Comparison of ENCODE assay signal across 8 cellular contexts in genomic region chr17:21286066-21286770, GRCh38. TPM values are rescaled to one million over a fixed set of nuclear protein-coding genes. Genes with fewer than 3 reads are reported as not detected.
DNase-seq lines count a peak whose midpoint lies in the region; ATAC-seq and TF ChIP-seq lines count a peak whose summit lies in the region.

No MANE protein-coding gene starts in this region.

- H3K27ac Mint-ChIP-seq in Caco-2 (ENCODE audit: unreplicated experiment) = peak overlapping the region; percentile 70
- peak overlapping the region; percentile 96 for H3K27ac Mint-ChIP-seq in central memory CD8-positive, alpha-beta T cell (ENCODE audit: low read depth)

- peaks cover 12% of the 10 kb centered on the region for H3K36me3 Mint-ChIP-seq in Caco-2 (ENCODE audit: insufficient read depth, unreplicated experiment)
- H3K36me3 Mint-ChIP-seq in central memory CD8-positive, alpha-beta T cell (ENCODE audit: insufficient read depth) = peaks cover 30% of the 10 kb centered on the region

- H3K27me3 Mint-ChIP-seq in Caco-2 (ENCODE audit: insufficient read depth, unreplicated experiment) = no peaks in the 10 kb centered on the region
- no peaks in the 10 kb centered on the region for H3K27me3 Mint-ChIP-seq in central memory CD8-positive, alpha-beta T cell

- BruUV-seq in Caco-2 (replicated peaks; lab: Mats Ljungman, UMichigan) = TSS peak; percentile 63

- no peaks in the 10 kb centered on the region for H3K36me3 ChIP-seq in Caco-2 (ENCODE audit: control insufficient read depth, insufficient read depth, low read length)

- peak overlapping the region; percentile 89 for H3K4me3 Mint-ChIP-seq in Caco-2 (ENCODE audit: unreplicated experiment)
- peak overlapping the region; percentile 95 for H3K4me3 Mint-ChIP-seq in central memory CD8-positive, alpha-beta T cell

- peaks cover 17% of the 10 kb centered on the region for H3K4me1 Mint-ChIP-seq in Caco-2 (ENCODE audit: low read depth, unreplicated experiment)
- peaks cover 58% of the 10 kb centered on the region for H3K4me1 Mint-ChIP-seq in central memory CD8-positive, alpha-beta T cell

- POLR2A ChIA-PET in Caco-2 (lab: Charles Lee) = interaction anchor here (1.2 to 1.9 kb wide), 2 partner anchors 11 to 171 kb away, joined by 7 to 8 read pairs; no protein-coding TSS in a partner anchor
- POLR2A ChIA-PET in RWPE1 (lab: Yijun Ruan, JAX; ENCODE audit: low non-redundant PET) = interaction anchor here (0.6 to 1.3 kb wide), 2 partner anchors 10 to 13 kb away, joined by 3 to 4 read pairs; no protein-coding TSS in a partner anchor

- H3K4me3 ChIP-seq in Caco-2 (ENCODE audit: low read depth, low read length) = peak overlapping the region; percentile 83

- H3K9me3 ChIP-seq in Caco-2 = no peaks in the 10 kb centered on the region

- peaks cover 22% of the 10 kb centered on the region for H3K4me1 ChIP-seq in Caco-2

- no peaks in the 10 kb centered on the region for H3K27me3 ChIP-seq in Caco-2 (replicated peaks; ENCODE audit: control insufficient read depth, insufficient read depth, low read length)

- intact Hi-C loops in Caco-2 (cut with micrococcal nuclease; ENCODE audit: unreplicated experiment) = loop anchor here (10.0 kb wide), 1 partner anchor 89 kb away; the partner anchor contains the start of gene KCNJ12

- CTCF ChIA-PET in Caco-2 (lab: Charles Lee) (interaction anchor here (0.7 to 1.4 kb wide), 3 partner anchors 10 to 243 kb away, joined by 4 to 7 read pairs (median 4); partner anchors contain the start of gene USP22), RWPE1 (lab: Yijun Ruan, JAX) (interaction anchor here (0.6 kb wide), 1 partner anchor 938 kb away, joined by 4 read pairs; no protein-coding TSS in a partner anchor)

- H3K9me3 Mint-ChIP-seq in Caco-2 (ENCODE audit: unreplicated experiment) = no peaks in the 10 kb centered on the region
- no peaks in the 10 kb centered on the region for H3K9me3 Mint-ChIP-seq in central memory CD8-positive, alpha-beta T cell

- TF ChIP-seq CTCF in Caco-2 (IDR thresholded peaks at IDR 0.05; ENCODE audit: insufficient read depth in 1 of 2, low read depth in 1 of 2, low read length in 1 of 2, severe bottlenecking in 1 of 2, unreplicated experiment in 1 of 2) (no peak), RWPE1 (conservative IDR thresholded peaks at IDR 0.05; ENCODE audit: low read depth) (no peak)

- DNase-seq in Caco-2 = peak; percentile 82 to 91
- DNase-seq in HuH-7.5 (ENCODE audit: low spot score) = peak; percentile 78
- peak; percentile 91 for DNase-seq in RWPE1 (ENCODE audit: low spot score)
- no peak for DNase-seq in central memory CD8-positive, alpha-beta T cell (ENCODE audit: low spot score in 2 of 2)
- peak; percentile 91 for DNase-seq in left lobe of liver (ENCODE audit: low spot score)
- peak; percentile 41 for DNase-seq in stimulated activated naive CD8-positive, alpha-beta T cell treated with anti-CD3 and anti-CD28 coated beads, Interleukin-15, Interleukin-2, amounts not matched to agents 100 U/mL and 50 U/mL, for 24 hours
- DNase-seq in NCI-H1048 (lab: John Stamatoyannopoulos, UW) = no peak

- ATAC-seq in central memory CD8-positive, alpha-beta T cell (replicated peaks; ENCODE audit: extremely low read depth, poor library complexity, severe bottlenecking) = no peak
- ATAC-seq in left lobe of liver = peak; percentile 34
- ATAC-seq in stimulated activated naive CD8-positive, alpha-beta T cell treated with anti-CD3 and anti-CD28 coated beads, Interleukin-15, Interleukin-2, amounts not matched to agents 100 U/mL and 50 U/mL, for 24 hours = no peak
- no peak for ATAC-seq in HG02642 (IDR thresholded peaks at IDR 0.05; ENCODE audit: poor library complexity, unreplicated experiment)

- peak overlapping the region; percentile 94 for H3K27ac ChIP-seq in RWPE1

RNA-seq across cellular contexts. Expression of gene MAP2K3, which starts 1.7 kb away (rescaled TPM):
- total RNA-seq in Caco-2 (2022) = 49.5 and 50.9 TPM in 2 replicates
- total RNA-seq in left lobe of liver = 71.5 TPM

RNA-seq across cellular contexts. Expression of gene NATD1, which starts 33.0 kb away (rescaled TPM):
- total RNA-seq in Caco-2 (2022) = 14.4 and 18.4 TPM in 2 replicates
- 5.9 TPM for total RNA-seq in left lobe of liver

Comparison
In these comparisons a context has a peak if more than half of its experiments do, and no peak if none do; other contexts are left out.
1. DNase-seq: peak in Caco-2 (2 of 2), HuH-7.5 (single experiment), RWPE1 (single experiment), left lobe of liver (single experiment) and stimulated activated naive CD8-positive, alpha-beta T cell treated with anti-CD3 and anti-CD28 coated beads, Interleukin-15, Interleukin-2, amounts not matched to agents 100 U/mL and 50 U/mL, for 24 hours (single experiment); none in central memory CD8-positive, alpha-beta T cell (0 of 2) and NCI-H1048 (single experiment).